Comparison of ENCODE assay signal across 18 cellular contexts in genomic region chr9:133278161-133279131, GRCh38. TPM values are rescaled to one million over a fixed set of nuclear protein-coding genes. Genes with fewer than 3 reads are reported as not detected.
A peak's percentile ranks its signal among the peaks of the same experiment; 100 is the strongest.
DNase-seq lines count a peak whose midpoint lies in the region; ATAC-seq lines count a peak whose summit lies in the region.
"Had no signal": no experiment of that assay in that cellular context is flagged by ENCODE, and none has a peak within 500 bp of the region (broad histone marks: within the 10 kb centered on the region; RNA-seq: fewer than 3 reads in every experiment).

No MANE protein-coding gene starts in this region.

- no peaks in the 10 kb centered on the region for H3K36me3 Mint-ChIP-seq in stimulated activated effector memory CD8-positive, alpha-beta T cell treated with anti-CD3 and anti-CD28 coated beads, Interleukin-12 subunit alpha, Interleukin-12 subunit beta, amount 100 ng/mL, for 72 hours

- no peaks in the 10 kb centered on the region for H3K9me3 Mint-ChIP-seq in stimulated activated effector memory CD8-positive, alpha-beta T cell treated with anti-CD3 and anti-CD28 coated beads, Interleukin-12 subunit alpha, Interleukin-12 subunit beta, amount 100 ng/mL, for 72 hours

- no peaks in the 10 kb centered on the region for H3K4me1 Mint-ChIP-seq in stimulated activated effector memory CD8-positive, alpha-beta T cell treated with anti-CD3 and anti-CD28 coated beads, Interleukin-12 subunit alpha, Interleukin-12 subunit beta, amount 100 ng/mL, for 72 hours

- H3K27ac Mint-ChIP-seq in stimulated activated effector memory CD8-positive, alpha-beta T cell treated with anti-CD3 and anti-CD28 coated beads, Interleukin-12 subunit alpha, Interleukin-12 subunit beta, amount 100 ng/mL, for 72 hours, result no peak overlapping the region

- DNase-seq in HT1080 (ENCODE audit: low read depth) (peak; percentile 11), SHP77 treated with DMSO at 0.1 percent for 48 hours (lab: John Stamatoyannopoulos, UW) (peak; percentile 10), NCI-H226 (no peak)
- no peak for DNase-seq in stimulated activated effector memory CD8-positive, alpha-beta T cell treated with anti-CD3 and anti-CD28 coated beads, Interleukin-12 subunit alpha, Interleukin-12 subunit beta, amount 100 ng/mL, for 72 hours (ENCODE audit: low spot score in 2 of 2)
- DNase-seq in effector CD8-positive, alpha-beta T cell (lab: John Stamatoyannopoulos, UW), result no peak
- DNase-seq in activated CD4-positive, CD25-positive, alpha-beta regulatory T cell (lab: John Stamatoyannopoulos, UW), result no peak
- DNase-seq: Caco-2, NCI-H1048, NCI-H1436 treated with DMSO at 0.1 percent for 48 hours, NCI-H2029 treated with DMSO at 0.1 percent for 48 hours, NCI-H2171 treated with DMSO at 0.1 percent for 48 hours, NCI-H748 treated with DMSO at 0.1 percent for 48 hours, RPMI8226, SJCRH30 had no signal

- ATAC-seq in esophagus mucosa, result peak; percentile 39
- ATAC-seq in stimulated activated effector memory CD8-positive, alpha-beta T cell treated with anti-CD3 and anti-CD28 coated beads, Interleukin-12 subunit alpha, Interleukin-12 subunit beta, amount 100 ng/mL, for 72 hours, result peak; percentile 43
- ATAC-seq in GM21717 (IDR thresholded peaks at IDR 0.05; ENCODE audit: unreplicated experiment), result no peak

- H3K4me3 Mint-ChIP-seq in stimulated activated effector memory CD8-positive, alpha-beta T cell treated with anti-CD3 and anti-CD28 coated beads, Interleukin-12 subunit alpha, Interleukin-12 subunit beta, amount 100 ng/mL, for 72 hours, result no peak overlapping the region

RNA-seq across cellular contexts. Expression of gene ABO, which starts 3.4 kb away (rescaled TPM):
- not detected in 2 replicates for total RNA-seq in HT1080 (2014; rRNA removed; shearing (Covaris generic))
- not detected in 2 replicates for polyA plus RNA-seq in HT1080 (2015; cell fraction: cytosol; rRNA removed)
- polyA plus RNA-seq in HT1080 (2015; cell fraction: nucleus; rRNA removed), result not detected in 2 replicates
- total RNA-seq in esophagus mucosa, result 7.3 TPM
- total RNA-seq: Caco-2, M059J, NCI-H460, SJCRH30 had no signal

RNA-seq across cellular contexts. Expression of gene SURF6, which starts 57.5 kb away (rescaled TPM):
- total RNA-seq in HT1080 (2014; rRNA removed; shearing (Covaris generic)), result 25.1 and 36.1 TPM in 2 replicates
- 42.2 and 45.6 TPM in 2 replicates for polyA plus RNA-seq in HT1080 (2015; cell fraction: cytosol; rRNA removed)
- polyA plus RNA-seq in HT1080 (2015; cell fraction: nucleus; rRNA removed), result 55.4 and 58.0 TPM in 2 replicates
- total RNA-seq in esophagus mucosa, result 9.9 TPM

Comparison
In these comparisons a context has a peak if more than half of its experiments do, and no peak if none do; other contexts are left out.
1. DNase-seq: peak in HT1080 (single experiment) and SHP77 treated with DMSO at 0.1 percent for 48 hours (single experiment); none in stimulated activated effector memory CD8-positive, alpha-beta T cell treated with anti-CD3 and anti-CD28 coated beads, Interleukin-12 subunit alpha, Interleukin-12 subunit beta, amount 100 ng/mL, for 72 hours (0 of 2), effector CD8-positive, alpha-beta T cell (single experiment), NCI-H226 (single experiment) and activated CD4-positive, CD25-positive, alpha-beta regulatory T cell (0 of 4).